ENCODE assay signal across 8 cellular contexts in the genomic region with DNA sequence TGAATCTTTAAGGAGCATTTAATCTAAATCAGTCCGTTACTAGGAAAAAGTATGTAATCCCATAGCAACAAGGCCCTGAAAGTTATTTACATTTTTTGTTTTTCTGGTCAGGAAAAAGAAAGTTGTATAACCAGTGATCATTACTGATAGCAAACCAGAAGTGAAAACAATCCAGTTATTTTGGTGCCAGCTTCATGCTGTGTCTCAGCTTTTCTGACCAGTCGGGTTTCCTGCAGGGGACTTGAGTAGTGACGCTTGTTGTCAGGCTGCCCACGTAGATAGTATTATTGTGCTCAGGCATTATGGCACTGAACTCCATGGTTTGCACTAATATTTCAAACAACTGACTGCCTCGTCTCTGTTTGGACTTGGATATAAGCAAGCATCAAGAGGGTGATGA. TPM values are rescaled to one million over a fixed set of nuclear protein-coding genes. Genes with fewer than 3 reads are reported as not detected.
DNase-seq lines count a peak whose midpoint lies in the region; ATAC-seq and TF ChIP-seq lines count a peak whose summit lies in the region.

No MANE protein-coding gene starts in this region.

- H3K4me2 ChIP-seq in neural progenitor cell = no peak overlapping the region

- peaks cover 25% of the 10 kb centered on the region for H3K36me3 Mint-ChIP-seq in neural progenitor cell

- H3K4me3 ChIP-seq in left ventricle myocardium inferior = no peak overlapping the region
- H3K4me3 ChIP-seq in SJCRH30 = no peak overlapping the region
- H3K4me3 ChIP-seq in neural progenitor cell = no peak overlapping the region

- DNase-seq in left cardiac atrium = peak; percentile 52
- no peak for DNase-seq in left ventricle myocardium inferior
- DNase-seq in putamen (ENCODE audit: low spot score) = peak; percentile 39
- no peak for DNase-seq in SJCRH30
- DNase-seq in neural progenitor cell (ENCODE audit: low spot score) = no peak
- DNase-seq in NK-92 treated with Interleukin-12 subunit alpha and Interleukin-12 subunit beta, amount 100 ng/mL, for 24 hours (lab: John Stamatoyannopoulos, UW) = no peak

- H3K27me3 ChIP-seq in left ventricle myocardium inferior (ENCODE audit: low read depth) (no peaks in the 10 kb centered on the region), SJCRH30 (no peaks in the 10 kb centered on the region), neural progenitor cell (no peaks in the 10 kb centered on the region)

- TF ChIP-seq CTCF in left ventricle myocardium inferior (IDR thresholded peaks at IDR 0.05; ENCODE audit: borderline replicate concordance) (no peak), VCaP (conservative IDR thresholded peaks at IDR 0.05) (no peak), neural progenitor cell (IDR thresholded peaks at IDR 0.05) (no peak)

- H3K79me2 ChIP-seq in neural progenitor cell (ENCODE audit: low read depth) = no peaks in the 10 kb centered on the region

- H3K9ac ChIP-seq in neural progenitor cell = no peak overlapping the region

- no peak overlapping the region for H2AFZ ChIP-seq in neural progenitor cell (replicated peaks)

- peaks cover 4% of the 10 kb centered on the region for H3K27me3 Mint-ChIP-seq in neural progenitor cell (ENCODE audit: insufficient read depth, low read depth)

- H3K27ac Mint-ChIP-seq in neural progenitor cell = no peak overlapping the region

- H3K4me1 Mint-ChIP-seq in neural progenitor cell = peaks cover 7% of the 10 kb centered on the region

- H3K4me3 Mint-ChIP-seq in neural progenitor cell = no peak overlapping the region

- peaks cover 14% of the 10 kb centered on the region for H3F3A ChIP-seq in neural progenitor cell (ENCODE audit: low read depth)

- H3K4me1 ChIP-seq in left ventricle myocardium inferior (no peaks in the 10 kb centered on the region), SJCRH30 (no peaks in the 10 kb centered on the region), neural progenitor cell (no peaks in the 10 kb centered on the region)

- intact Hi-C loops in left cardiac atrium (cut with DNase I) = no loop called here
- intact Hi-C loops in left ventricle myocardium inferior (cut with micrococcal nuclease) = no loop called here

- ATAC-seq in left cardiac atrium (peak in 1 of 2 donors; percentile 48), HG02763 (IDR thresholded peaks at IDR 0.05; ENCODE audit: unreplicated experiment) (peak; percentile 62)

- H4K20me1 ChIP-seq in neural progenitor cell (ENCODE audit: low read depth) = no peaks in the 10 kb centered on the region

- H3K9me3 Mint-ChIP-seq in neural progenitor cell = no peaks in the 10 kb centered on the region

- H3K27ac ChIP-seq in left ventricle myocardium inferior (replicated peaks) = no peak overlapping the region
- H3K27ac ChIP-seq in VCaP = peak overlapping the region; percentile 68
- no peak overlapping the region for H3K27ac ChIP-seq in SJCRH30
- no peak overlapping the region for H3K27ac ChIP-seq in neural progenitor cell

- H3K36me3 ChIP-seq in left ventricle myocardium inferior = peaks cover 69% of the 10 kb centered on the region
- peaks cover 48% of the 10 kb centered on the region for H3K36me3 ChIP-seq in SJCRH30
- H3K36me3 ChIP-seq in neural progenitor cell = peaks cover 18% of the 10 kb centered on the region

- H3K9me3 ChIP-seq in left ventricle myocardium inferior (replicated peaks) (no peaks in the 10 kb centered on the region), SJCRH30 (replicated peaks) (no peaks in the 10 kb centered on the region), neural progenitor cell (ENCODE audit: low read depth) (no peaks in the 10 kb centered on the region)

RNA-seq across cellular contexts. Expression of gene SASS6, which starts 55.2 kb away (rescaled TPM):
- 1 to 10 TPM; 1.3 to 2.2 TPM for total RNA-seq in left cardiac atrium
- 2.1 TPM for total RNA-seq in left ventricle myocardium inferior
- 17.7 and 22.0 TPM in 2 replicates for total RNA-seq in SJCRH30 (2014; rRNA removed; shearing (Covaris generic))
- total RNA-seq in neural progenitor cell (ENCODE audit: low replicate concordance) = 16.7 and 31.7 TPM in 2 replicates

RNA-seq across cellular contexts. Expression of gene TRMT13, which starts 55.4 kb away (rescaled TPM):
- total RNA-seq in left cardiac atrium (10 to 100 TPM in 1 of 2 donors, 1 to 10 TPM in 1; 6.9 to 10.3 TPM), left ventricle myocardium inferior (7.5 TPM), neural progenitor cell (ENCODE audit: low replicate concordance) (19.7 and 28.8 TPM in 2 replicates)
- total RNA-seq in SJCRH30 (2014; rRNA removed; shearing (Covaris generic)) = 21.1 and 28.8 TPM in 2 replicates

Comparison
In these comparisons a context has a peak if more than half of its experiments do, and no peak if none do; other contexts are left out.
1. DNase-seq: peak in left cardiac atrium (single experiment) and putamen (single experiment); none in left ventricle myocardium inferior (single experiment), SJCRH30 (0 of 2), neural progenitor cell (single experiment) and NK-92 treated with Interleukin-12 subunit alpha and Interleukin-12 subunit beta, amount 100 ng/mL, for 24 hours (single experiment).